13 cellular contexts compared by ENCODE assay signal in the genomic region with DNA sequence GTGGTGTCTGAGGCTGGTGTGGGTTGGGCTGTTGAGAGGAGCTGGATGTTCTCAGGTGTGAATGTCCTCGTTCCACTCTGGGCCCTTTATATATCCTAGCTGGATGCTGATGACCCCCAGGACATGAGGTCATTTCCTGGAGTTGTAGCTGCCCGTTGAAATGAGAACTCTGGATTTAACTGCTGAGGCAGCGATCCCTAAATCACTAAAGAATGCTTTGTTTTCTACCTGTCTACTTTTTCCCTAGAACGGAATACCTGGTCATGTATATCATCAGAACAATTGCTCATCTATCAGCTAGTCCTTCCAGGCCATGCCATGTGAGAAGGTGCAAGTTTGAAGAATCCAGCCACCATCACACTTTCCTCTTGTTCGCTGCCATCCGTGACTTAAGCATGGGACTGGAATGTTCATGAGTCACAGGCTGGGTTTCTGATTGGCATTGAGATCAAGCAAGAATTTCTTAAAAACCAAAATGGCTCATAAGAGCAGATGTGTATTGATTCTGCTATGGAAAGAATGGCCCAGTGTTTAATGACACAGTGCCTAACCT. TPM values are rescaled to one million over a fixed set of nuclear protein-coding genes. Genes with fewer than 3 reads are reported as not detected.
A peak's percentile ranks its signal among the peaks of the same experiment; 100 is the strongest.
DNase-seq lines count a peak whose midpoint lies in the region; ATAC-seq and TF ChIP-seq lines count a peak whose summit lies in the region.
"Had no signal": no experiment of that assay in that cellular context is flagged by ENCODE, and none has a peak within 500 bp of the region (broad histone marks: within the 10 kb centered on the region; RNA-seq: fewer than 3 reads in every experiment).

A gene with protein sequence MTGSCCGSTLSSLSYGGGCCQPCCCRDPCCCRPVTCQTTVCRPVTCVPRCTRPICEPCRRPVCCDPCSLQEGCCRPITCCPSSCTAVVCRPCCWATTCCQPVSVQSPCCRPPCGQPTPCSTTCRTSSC (minus strand): TSS at position 63 of the 553 bp plus-strand sequence. CDS start 64 bp downstream, outside the sequence.

- H3K27ac Mint-ChIP-seq in H9 = peak within 1 kb of the TSS in 1 of 3 experiments; percentile 71; a peak in 3 of 7 replicates
- H3K27ac Mint-ChIP-seq in stimulated activated effector memory CD8-positive, alpha-beta T cell treated with anti-CD3 and anti-CD28 coated beads, Interleukin-12 subunit alpha, Interleukin-12 subunit beta, amount 100 ng/mL, for 72 hours = no peak within 1 kb of the TSS

- H3K9me2 ChIP-seq in SK-N-SH = no peaks in the 10 kb centered on the region

- H3K27ac ChIP-seq in H9 (ENCODE audit: insufficient read length, low read depth, low read length) = no peak within 1 kb of the TSS
- peak within 1 kb of the TSS in 1 of 2 experiments; percentile 62; a peak in 3 of 4 replicates for H3K27ac ChIP-seq in SK-N-SH (ENCODE audit: low read depth in 2 of 2, low read length in 1 of 2)
- H3K27ac ChIP-seq in esophagus muscularis mucosa (replicated peaks in 1 of 4) = no peak within 1 kb of the TSS
- H3K27ac ChIP-seq: cardiac muscle cell, heart right ventricle had no signal

- TF ChIP-seq POLR2A in esophagus muscularis mucosa (IDR thresholded peaks at IDR 0.05; ENCODE audit: low read depth) = no peak

- peak within 1 kb of the TSS; percentile 26 for H2BK20ac ChIP-seq in H9 (ENCODE audit: low read depth, low read length, poor library complexity, severe bottlenecking)

- no peaks in the 10 kb centered on the region for H3K79me1 ChIP-seq in H9 (ENCODE audit: insufficient read depth, low read depth, low read length, poor library complexity, severe bottlenecking)

- no peak within 1 kb of the TSS for H3T11ph ChIP-seq in H9 (ENCODE audit: low read length)

- no peak within 1 kb of the TSS for H3K56ac ChIP-seq in H9 (ENCODE audit: insufficient read length, low read depth, low read length)

- no peak within 1 kb of the TSS for H3K14ac ChIP-seq in H9 (ENCODE audit: insufficient read depth, low read length)

- no peak within 1 kb of the TSS for H2BK12ac ChIP-seq in H9 (ENCODE audit: insufficient read length, low read depth, low read length)

- POLR2A ChIA-PET in SK-N-SH (lab: Yijun Ruan, JAX) = no interaction called here

- H4K5ac ChIP-seq in H9 (ENCODE audit: insufficient read length, low read depth, low read length) = no peak within 1 kb of the TSS

- H4K20me1 ChIP-seq in H9 (ENCODE audit: control insufficient read depth, insufficient read depth, insufficient read length) (no peaks in the 10 kb centered on the region), SK-N-SH (ENCODE audit: insufficient read depth) (no peaks in the 10 kb centered on the region)

- no peak within 1 kb of the TSS for H4K91ac ChIP-seq in H9 (ENCODE audit: insufficient read length, low read depth, low read length)

- H3K4me3 ChIP-seq in SK-N-SH (ENCODE audit: low read depth in 2 of 2, low read length in 1 of 2) (no peak within 1 kb of the TSS), esophagus muscularis mucosa (no peak within 1 kb of the TSS)
- H3K4me3 ChIP-seq: cardiac muscle cell, heart right ventricle had no signal

- TF ChIP-seq EP300 in SK-N-SH (IDR thresholded peaks at IDR 0.05; ENCODE audit: borderline replicate concordance in 1 of 2, low read depth in 1 of 2, low read length in 1 of 2) = peak in 1 of 2 experiments; percentile 76; a peak in 2 of 4 replicates
- TF ChIP-seq EP300 in esophagus muscularis mucosa (IDR thresholded peaks at IDR 0.05) = no peak

- CTCF ChIA-PET in SK-N-SH (lab: Yijun Ruan, JAX) = no interaction called here

- no peak within 1 kb of the TSS for H3K4ac ChIP-seq in H9 (ENCODE audit: low read depth, low read length)

- H3K9me3 Mint-ChIP-seq in H9 = no peaks in the 10 kb centered on the region; a peak in 1 of 5 replicates
- H3K9me3 Mint-ChIP-seq in stimulated activated effector memory CD8-positive, alpha-beta T cell treated with anti-CD3 and anti-CD28 coated beads, Interleukin-12 subunit alpha, Interleukin-12 subunit beta, amount 100 ng/mL, for 72 hours = peaks cover 2% of the 10 kb centered on the region

- H2BK5ac ChIP-seq in H9 (ENCODE audit: insufficient read length, low read length) = no peak within 1 kb of the TSS

- H3K9ac ChIP-seq in H9 (ENCODE audit: extremely low read depth, insufficient read length, low read length) (no peak within 1 kb of the TSS), SK-N-SH (no peak within 1 kb of the TSS)

- no peak for DNase-seq in H9
- no peak for DNase-seq in SK-N-SH
- peak; percentile 54 for DNase-seq in fibroblast of the conjunctiva (ENCODE audit: low read depth)
- no peak for DNase-seq in stimulated activated effector memory CD8-positive, alpha-beta T cell treated with anti-CD3 and anti-CD28 coated beads, Interleukin-12 subunit alpha, Interleukin-12 subunit beta, amount 100 ng/mL, for 72 hours (ENCODE audit: low spot score in 2 of 2)
- no peak for DNase-seq in OCI-M1 (lab: John Stamatoyannopoulos, UW)
- DNase-seq in esophagus muscularis mucosa (ENCODE audit: extremely low spot score) = no peak
- no peak for DNase-seq in head of caudate nucleus
- DNase-seq in SHP77 (lab: John Stamatoyannopoulos, UW) = no peak
- DNase-seq: heart right ventricle, NCI-H2227 treated with DMSO at 0.1 percent for 48 hours, substantia nigra had no signal

- no peaks in the 10 kb centered on the region; a peak in 1 of 7 replicates for H3K36me3 Mint-ChIP-seq in H9 (ENCODE audit: insufficient read depth in 1 of 3, low read depth in 3 of 3)
- H3K36me3 Mint-ChIP-seq in stimulated activated effector memory CD8-positive, alpha-beta T cell treated with anti-CD3 and anti-CD28 coated beads, Interleukin-12 subunit alpha, Interleukin-12 subunit beta, amount 100 ng/mL, for 72 hours = no peaks in the 10 kb centered on the region

- no CpG with 5 or more reads among the region's 6 CpGs for WGBS in H9 (ENCODE audit: extremely low coverage, insufficient read length, low lambda C conversion rate)
- 17% methylated on average over 6 of the region's 6 CpGs for WGBS in SK-N-SH (ENCODE audit: low lambda C conversion rate)
- WGBS in esophagus muscularis mucosa = 77% methylated on average over 5 of the region's 6 CpGs

- H3K4me1 ChIP-seq in H9 (ENCODE audit: insufficient read depth, low read length) = no peaks in the 10 kb centered on the region
- peaks cover 0 to 22% of the 10 kb centered on the region in 2 experiments; a peak in 2 of 4 replicates for H3K4me1 ChIP-seq in SK-N-SH (ENCODE audit: control insufficient read depth in 1 of 2, insufficient read depth in 2 of 2, low read depth in 1 of 2, low read length in 1 of 2)
- no peaks in the 10 kb centered on the region for H3K4me1 ChIP-seq in esophagus muscularis mucosa
- H3K4me1 ChIP-seq: heart right ventricle had no signal

- H2AK5ac ChIP-seq in H9 (ENCODE audit: insufficient read length, low read length) = no peak within 1 kb of the TSS

- H3K4me2 ChIP-seq in H9 (ENCODE audit: insufficient read depth, insufficient read length, low read length) (no peak within 1 kb of the TSS), SK-N-SH (peak within 1 kb of the TSS; percentile 51)

- H2BK15ac ChIP-seq in H9 (ENCODE audit: low read depth, low read length) = no peak within 1 kb of the TSS

- H3K18ac ChIP-seq in H9 (ENCODE audit: insufficient read length, low read depth, low read length) = no peak within 1 kb of the TSS

- H3K4me3 Mint-ChIP-seq in H9 = no peak within 1 kb of the TSS
- H3K4me3 Mint-ChIP-seq in stimulated activated effector memory CD8-positive, alpha-beta T cell treated with anti-CD3 and anti-CD28 coated beads, Interleukin-12 subunit alpha, Interleukin-12 subunit beta, amount 100 ng/mL, for 72 hours = no peak within 1 kb of the TSS

- H3K23me2 ChIP-seq in H9 (ENCODE audit: insufficient read length, low read depth, low read length, poor library complexity, severe bottlenecking) = no peaks in the 10 kb centered on the region

- H2AFZ ChIP-seq in H9 (ENCODE audit: low read length) (no peak within 1 kb of the TSS), SK-N-SH (ENCODE audit: low read depth) (no peak within 1 kb of the TSS)

- H3F3A ChIP-seq in SK-N-SH (replicated peaks; ENCODE audit: insufficient read depth) = peaks cover 30% of the 10 kb centered on the region

- no peak for TF ChIP-seq RAD21 in SK-N-SH (IDR thresholded peaks at IDR 0.05; ENCODE audit: low read length)

- H3K23ac ChIP-seq in H9 (ENCODE audit: insufficient read length, low read depth, low read length) = no peak within 1 kb of the TSS

- H3K36me3 ChIP-seq in SK-N-SH (replicated peaks in 1 of 2; ENCODE audit: control insufficient read depth in 1 of 2, insufficient read depth in 2 of 2, low read length in 1 of 2) (no peaks in the 10 kb centered on the region), esophagus muscularis mucosa (no peaks in the 10 kb centered on the region)
- H3K36me3 ChIP-seq: cardiac muscle cell, heart right ventricle had no signal

- H3K9me3 ChIP-seq in H9 (ENCODE audit: control insufficient read depth, low read depth, low read length) (no peaks in the 10 kb centered on the region), SK-N-SH (no peaks in the 10 kb centered on the region), esophagus muscularis mucosa (peaks cover 0 to 5% (median 0%) of the 10 kb centered on the region in 4 donors)

- H3K4me1 Mint-ChIP-seq in H9 = peaks cover 4 to 7% of the 10 kb centered on the region in 2 experiments
- H3K4me1 Mint-ChIP-seq in stimulated activated effector memory CD8-positive, alpha-beta T cell treated with anti-CD3 and anti-CD28 coated beads, Interleukin-12 subunit alpha, Interleukin-12 subunit beta, amount 100 ng/mL, for 72 hours = peaks cover 5% of the 10 kb centered on the region

- H3K79me2 ChIP-seq in H9 (ENCODE audit: insufficient read depth, low read length) (no peaks in the 10 kb centered on the region), SK-N-SH (ENCODE audit: insufficient read depth) (no peaks in the 10 kb centered on the region)

- intact Hi-C loops in esophagus muscularis mucosa (cut with DNase I) (no loop called here), head of caudate nucleus (cut with DNase I) (no loop called here)

- no peak for TF ChIP-seq CTCF in H9 (conservative IDR thresholded peaks at IDR 0.05)
- no peak for TF ChIP-seq CTCF in SK-N-SH (IDR thresholded peaks at IDR 0.05)
- TF ChIP-seq CTCF in esophagus muscularis mucosa (IDR thresholded peaks at IDR 0.05) = no peak

- no peaks in the 10 kb centered on the region for H3K27me3 ChIP-seq in H9 (ENCODE audit: insufficient read depth, low read length)
- no peaks in the 10 kb centered on the region for H3K27me3 ChIP-seq in SK-N-SH (ENCODE audit: insufficient read depth)
- peaks cover 0 to 16% (median 0%) of the 10 kb centered on the region in 4 donors for H3K27me3 ChIP-seq in esophagus muscularis mucosa
- H3K27me3 ChIP-seq: cardiac muscle cell had no signal

- no peak within 1 kb of the TSS for H2BK120ac ChIP-seq in H9 (ENCODE audit: low read depth, low read length, poor library complexity, severe bottlenecking)

- no peaks in the 10 kb centered on the region for H3K27me3 Mint-ChIP-seq in H9 (ENCODE audit: low read depth)

- no peak within 1 kb of the TSS for H4K8ac ChIP-seq in H9 (replicated peaks; ENCODE audit: insufficient read length, low read depth, low read length)

- ATAC-seq in stimulated activated effector memory CD8-positive, alpha-beta T cell treated with anti-CD3 and anti-CD28 coated beads, Interleukin-12 subunit alpha, Interleukin-12 subunit beta, amount 100 ng/mL, for 72 hours = peak; percentile 13

RNA-seq across cellular contexts. Expression of the gene that starts here (rescaled TPM):
- total RNA-seq in H9 (2021) = not detected in 2 replicates
- 0.36 and 0.39 TPM in 2 replicates for polyA plus RNA-seq in SK-N-SH (2012; rRNA removed)
- 0.32 and 0.93 TPM in 2 replicates for polyA plus RNA-seq in SK-N-SH (2012; cell fraction: cytosol; rRNA removed)
- polyA plus RNA-seq in SK-N-SH (2012; cell fraction: nucleus; rRNA removed) = 0.56 and 0.83 TPM in 2 replicates
- not detected for total RNA-seq in esophagus muscularis mucosa
- total RNA-seq: cardiac muscle cell, G401, heart right ventricle had no signal
- polyA plus RNA-seq: cardiac muscle cell, heart right ventricle had no signal
